ENCODE assay signal across 2 cellular contexts in the genomic region with DNA sequence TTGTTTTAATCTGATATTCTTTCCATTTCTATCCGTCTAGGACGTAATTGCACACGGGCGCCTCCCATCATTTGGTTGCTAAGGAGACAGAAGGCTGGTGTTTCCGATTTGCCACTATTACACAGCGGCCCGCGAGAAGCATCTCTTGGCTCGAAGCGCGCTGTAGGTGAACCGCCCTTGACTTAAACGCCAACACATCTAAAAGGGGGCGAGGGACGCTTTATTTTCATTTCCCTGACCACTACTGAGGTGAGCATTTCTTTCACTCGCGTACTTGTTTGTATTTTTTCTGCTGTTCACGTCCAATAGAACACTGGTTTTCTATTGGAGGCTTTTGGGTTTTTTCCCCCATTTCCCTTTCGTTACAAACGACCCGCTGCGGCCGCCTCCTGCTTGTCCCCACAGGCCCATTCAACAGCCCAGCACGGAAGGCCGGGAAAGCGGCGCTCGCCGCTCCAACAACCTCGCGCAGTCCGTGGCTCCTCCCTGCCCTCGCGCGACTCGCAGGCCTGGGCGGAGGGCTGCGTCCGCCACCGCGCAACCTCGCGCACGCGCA.
A peak's percentile ranks its signal among the peaks of the same experiment; 100 is the strongest.
TF ChIP-seq lines count a peak whose summit lies in the region.

No MANE protein-coding gene starts in this region.

TF ChIP-seq in GM23338, 12 proteins besides CTCF, POLR2A, EP300 and RAD21 (continued from another document):
- TF ChIP-seq ETS1 (IDR thresholded peaks at IDR 0.05) (no peak), ZNF462 (CRISPR knock-in tag; IDR thresholded peaks at IDR 0.05) (no peak), EZH2 (IDR thresholded peaks at IDR 0.05; ENCODE audit: low read depth, unreplicated experiment) (no peak)

TF ChIP-seq in SK-N-SH, 30 proteins besides CTCF, POLR2A, EP300 and RAD21 (continued from another document):
- TF ChIP-seq FOXM1 (IDR thresholded peaks at IDR 0.05; ENCODE audit: low read depth) (no peak), NRF1 (IDR thresholded peaks at IDR 0.05; ENCODE audit: low read depth, low read length) (peak; percentile 76), TCF12 (IDR thresholded peaks at IDR 0.05) (no peak), TAF1 (IDR thresholded peaks at IDR 0.05; ENCODE audit: borderline replicate concordance, low read depth, low read length) (peak; percentile 84; the same call in 1 of the 2 replicates), GABPA (IDR thresholded peaks at IDR 0.05; ENCODE audit: low read depth) (no peak), GATA2 (CRISPR knock-in tag; IDR thresholded peaks at IDR 0.05) (no peak), POLR2AphosphoS5 (IDR thresholded peaks at IDR 0.05; ENCODE audit: low read depth, low read length) (peak; percentile 93), MEF2A (IDR thresholded peaks at IDR 0.05; ENCODE audit: borderline replicate concordance, low read depth) (no peak), FOSL2 (IDR thresholded peaks at IDR 0.05; ENCODE audit: borderline replicate concordance, low read depth) (no peak)
- TF ChIP-seq, protein P1, sequence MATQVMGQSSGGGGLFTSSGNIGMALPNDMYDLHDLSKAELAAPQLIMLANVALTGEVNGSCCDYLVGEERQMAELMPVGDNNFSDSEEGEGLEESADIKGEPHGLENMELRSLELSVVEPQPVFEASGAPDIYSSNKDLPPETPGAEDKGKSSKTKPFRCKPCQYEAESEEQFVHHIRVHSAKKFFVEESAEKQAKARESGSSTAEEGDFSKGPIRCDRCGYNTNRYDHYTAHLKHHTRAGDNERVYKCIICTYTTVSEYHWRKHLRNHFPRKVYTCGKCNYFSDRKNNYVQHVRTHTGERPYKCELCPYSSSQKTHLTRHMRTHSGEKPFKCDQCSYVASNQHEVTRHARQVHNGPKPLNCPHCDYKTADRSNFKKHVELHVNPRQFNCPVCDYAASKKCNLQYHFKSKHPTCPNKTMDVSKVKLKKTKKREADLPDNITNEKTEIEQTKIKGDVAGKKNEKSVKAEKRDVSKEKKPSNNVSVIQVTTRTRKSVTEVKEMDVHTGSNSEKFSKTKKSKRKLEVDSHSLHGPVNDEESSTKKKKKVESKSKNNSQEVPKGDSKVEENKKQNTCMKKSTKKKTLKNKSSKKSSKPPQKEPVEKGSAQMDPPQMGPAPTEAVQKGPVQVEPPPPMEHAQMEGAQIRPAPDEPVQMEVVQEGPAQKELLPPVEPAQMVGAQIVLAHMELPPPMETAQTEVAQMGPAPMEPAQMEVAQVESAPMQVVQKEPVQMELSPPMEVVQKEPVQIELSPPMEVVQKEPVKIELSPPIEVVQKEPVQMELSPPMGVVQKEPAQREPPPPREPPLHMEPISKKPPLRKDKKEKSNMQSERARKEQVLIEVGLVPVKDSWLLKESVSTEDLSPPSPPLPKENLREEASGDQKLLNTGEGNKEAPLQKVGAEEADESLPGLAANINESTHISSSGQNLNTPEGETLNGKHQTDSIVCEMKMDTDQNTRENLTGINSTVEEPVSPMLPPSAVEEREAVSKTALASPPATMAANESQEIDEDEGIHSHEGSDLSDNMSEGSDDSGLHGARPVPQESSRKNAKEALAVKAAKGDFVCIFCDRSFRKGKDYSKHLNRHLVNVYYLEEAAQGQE (IDR thresholded peaks at IDR 0.05; ENCODE audit: low read depth, low read length) = peak; percentile 44; the same call in 1 of the 2 replicates
